1 cellular context compared by ENCODE assay signal in the genomic region with DNA sequence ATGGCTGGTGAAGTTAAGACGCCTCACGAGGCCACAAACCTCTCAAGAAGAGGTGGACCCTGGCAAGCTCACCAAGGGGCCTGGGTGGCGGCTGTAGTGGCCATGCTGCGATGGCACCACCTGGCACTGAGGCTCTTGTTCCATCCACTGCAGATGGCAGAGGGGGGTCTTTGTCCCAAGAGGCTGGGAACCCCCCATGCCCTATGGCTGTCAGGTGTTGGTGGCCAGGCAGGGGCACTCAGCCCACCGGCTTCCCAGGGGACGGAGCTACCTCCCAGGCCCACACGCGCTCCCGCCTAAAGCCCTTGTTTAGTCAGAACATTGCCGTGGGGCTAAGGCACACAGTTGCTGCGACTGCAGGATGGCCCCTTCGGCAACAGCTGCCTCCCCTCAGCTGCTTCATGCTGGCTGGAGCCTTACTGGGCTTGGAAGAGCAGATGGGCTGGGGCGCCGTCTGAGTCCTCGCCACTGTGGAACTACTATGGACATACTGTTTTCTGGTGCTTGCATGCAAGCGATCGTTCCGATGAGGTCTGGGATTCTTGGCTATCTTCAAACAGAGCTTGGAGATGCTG.
TF ChIP-seq lines count a peak whose summit lies in the region.

No MANE protein-coding gene starts in this region.

TF ChIP-seq in IMR-90, 13 proteins besides CTCF, POLR2A, EP300 and RAD21:
- TF ChIP-seq RCOR1 (IDR thresholded peaks at IDR 0.05; ENCODE audit: insufficient replicate concordance, low read length) (no peak), SMC3 (IDR thresholded peaks at IDR 0.05; ENCODE audit: low read depth, low read length) (no peak), NFE2L2 (IDR thresholded peaks at IDR 0.05; ENCODE audit: low read depth, low read length) (no peak), BHLHE40 (IDR thresholded peaks at IDR 0.05; ENCODE audit: low read depth, low read length) (no peak), CHD1 (IDR thresholded peaks at IDR 0.05; ENCODE audit: low read depth, low read length) (no peak), RFX5 (IDR thresholded peaks at IDR 0.05; ENCODE audit: low read depth, low read length) (no peak), MAFK (IDR thresholded peaks at IDR 0.05; ENCODE audit: low read depth, low read length) (no peak), CEBPB (IDR thresholded peaks at IDR 0.05; ENCODE audit: low read depth, low read length) (no peak), MXI1 (IDR thresholded peaks at IDR 0.05; ENCODE audit: borderline replicate concordance, low read depth, low read length) (no peak), FOS (IDR thresholded peaks at IDR 0.05; ENCODE audit: low read depth, low read length) (no peak), MAZ (IDR thresholded peaks at IDR 0.05; ENCODE audit: borderline replicate concordance, low read depth, low read length) (no peak)
- TF ChIP-seq, protein P1, sequence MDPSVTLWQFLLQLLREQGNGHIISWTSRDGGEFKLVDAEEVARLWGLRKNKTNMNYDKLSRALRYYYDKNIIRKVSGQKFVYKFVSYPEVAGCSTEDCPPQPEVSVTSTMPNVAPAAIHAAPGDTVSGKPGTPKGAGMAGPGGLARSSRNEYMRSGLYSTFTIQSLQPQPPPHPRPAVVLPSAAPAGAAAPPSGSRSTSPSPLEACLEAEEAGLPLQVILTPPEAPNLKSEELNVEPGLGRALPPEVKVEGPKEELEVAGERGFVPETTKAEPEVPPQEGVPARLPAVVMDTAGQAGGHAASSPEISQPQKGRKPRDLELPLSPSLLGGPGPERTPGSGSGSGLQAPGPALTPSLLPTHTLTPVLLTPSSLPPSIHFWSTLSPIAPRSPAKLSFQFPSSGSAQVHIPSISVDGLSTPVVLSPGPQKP (IDR thresholded peaks at IDR 0.05; ENCODE audit: borderline replicate concordance, low read depth, low read length): no peak
- TF ChIP-seq, protein P2, sequence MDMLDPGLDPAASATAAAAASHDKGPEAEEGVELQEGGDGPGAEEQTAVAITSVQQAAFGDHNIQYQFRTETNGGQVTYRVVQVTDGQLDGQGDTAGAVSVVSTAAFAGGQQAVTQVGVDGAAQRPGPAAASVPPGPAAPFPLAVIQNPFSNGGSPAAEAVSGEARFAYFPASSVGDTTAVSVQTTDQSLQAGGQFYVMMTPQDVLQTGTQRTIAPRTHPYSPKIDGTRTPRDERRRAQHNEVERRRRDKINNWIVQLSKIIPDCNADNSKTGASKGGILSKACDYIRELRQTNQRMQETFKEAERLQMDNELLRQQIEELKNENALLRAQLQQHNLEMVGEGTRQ (IDR thresholded peaks at IDR 0.05; ENCODE audit: low read depth, low read length): no peak
